1 cellular context compared by ENCODE assay signal in genomic region chr14:45104571-45104970, GRCh38.
TF ChIP-seq lines count a peak whose summit lies in the region.

No MANE protein-coding gene starts in this region.

TF ChIP-seq in HepG2, 621 proteins besides CTCF, POLR2A, EP300 and RAD21:
- TF ChIP-seq ZNF280D (CRISPR knock-in tag; IDR thresholded peaks at IDR 0.05) = no peak
- no peak for TF ChIP-seq SMARCC2 (IDR thresholded peaks at IDR 0.05)
- no peak for TF ChIP-seq MBNL3 (CRISPR knock-in tag; conservative IDR thresholded peaks at IDR 0.05)
- no peak for TF ChIP-seq RFX1 (IDR thresholded peaks at IDR 0.05)
- TF ChIP-seq MTA1 (CRISPR knock-in tag; IDR thresholded peaks at IDR 0.05; ENCODE audit: borderline replicate concordance) = no peak
- TF ChIP-seq HNF4G (IDR thresholded peaks at IDR 0.05; ENCODE audit: borderline replicate concordance, low read depth, low read length) = no peak
- no peak for TF ChIP-seq HNF4G (CRISPR knock-in tag; IDR thresholded peaks at IDR 0.05; ENCODE audit: borderline replicate concordance, low read depth)
- TF ChIP-seq SOX13 (IDR thresholded peaks at IDR 0.05) = no peak
- no peak for TF ChIP-seq SOX13 (CRISPR knock-in tag; conservative IDR thresholded peaks at IDR 0.05 in 1 of 2, IDR thresholded peaks at IDR 0.05 in 1 of 2)
- TF ChIP-seq LBX2 (CRISPR knock-in tag; IDR thresholded peaks at IDR 0.05; ENCODE audit: borderline replicate concordance) = no peak
- no peak for TF ChIP-seq MYNN (CRISPR knock-in tag; IDR thresholded peaks at IDR 0.05; ENCODE audit: low read depth)
- no peak for TF ChIP-seq ZNF3 (CRISPR knock-in tag; IDR thresholded peaks at IDR 0.05)
- TF ChIP-seq CREB3 (CRISPR knock-in tag; IDR thresholded peaks at IDR 0.05) = no peak
- no peak for TF ChIP-seq EZH2 (conservative IDR thresholded peaks at IDR 0.05; ENCODE audit: low read depth, low read length)
